In genomic region chr6:24775520-24776058, GRCh38 we compare ENCODE assay signal across 9 cellular contexts. TPM values are rescaled to one million over a fixed set of nuclear protein-coding genes. Genes with fewer than 3 reads are reported as not detected.
DNase-seq lines count a peak whose midpoint lies in the region; FAIRE-seq and TF ChIP-seq lines count a peak whose summit lies in the region.
"Had no signal": no experiment of that assay in that cellular context is flagged by ENCODE, and none has a peak within 500 bp of the region (broad histone marks: within the 10 kb centered on the region; RNA-seq: fewer than 3 reads in every experiment).

No MANE protein-coding gene starts in this region.

- peaks cover 15% of the 10 kb centered on the region for H3K4me1 ChIP-seq in CD8-positive, alpha-beta memory T cell (ENCODE audit: insufficient read depth, low read length)
- peaks cover 5 to 30% (median 16%) of the 10 kb centered on the region in 4 donors for H3K4me1 ChIP-seq in liver (ENCODE audit: control insufficient read depth in 4 of 4, insufficient read depth in 4 of 4, low read length in 3 of 4)

- TF ChIP-seq CTCF in bronchial epithelial cell (IDR thresholded peaks at IDR 0.05; ENCODE audit: insufficient read depth, low read length, severe bottlenecking) (no peak), liver (IDR thresholded peaks at IDR 0.05; ENCODE audit: low read depth, low read length, missing input control) (no peak)

- no peaks in the 10 kb centered on the region for H3K9me3 ChIP-seq in CD8-positive, alpha-beta memory T cell (ENCODE audit: low read length)
- H3K9me3 ChIP-seq in liver (ENCODE audit: control insufficient read depth in 4 of 4, low read length in 3 of 4) = no peaks in the 10 kb centered on the region

- H3K36me3 Mint-ChIP-seq in CD8-positive, alpha-beta memory T cell = peaks cover 0 to 19% (median 0%) of the 10 kb centered on the region in 3 donors

- no peaks in the 10 kb centered on the region for H3K36me3 ChIP-seq in CD8-positive, alpha-beta memory T cell (ENCODE audit: insufficient read depth, low read length)
- no peaks in the 10 kb centered on the region; the same call in 1 of the 2 replicates for H3K36me3 ChIP-seq in H7 (replicated peaks; ENCODE audit: control insufficient read depth, insufficient read depth, low read length)
- no peaks in the 10 kb centered on the region for H3K36me3 ChIP-seq in bronchial epithelial cell (ENCODE audit: control insufficient read depth, insufficient read depth, low read length)
- H3K36me3 ChIP-seq in liver (ENCODE audit: control insufficient read depth in 4 of 4, insufficient read depth in 3 of 4, low read depth in 1 of 4, low read length in 3 of 4) = peaks cover 0 to 2% (median 0%) of the 10 kb centered on the region in 4 donors

- peak overlapping the region; percentile 89 for H3K27ac ChIP-seq in CD8-positive, alpha-beta memory T cell (ENCODE audit: low read depth, low read length)
- peak overlapping the region; percentile 94 to 98 for H3K27ac ChIP-seq in liver (ENCODE audit: low read depth in 1 of 2, low read length in 2 of 2)
- peak overlapping the region; percentile 97 for H3K27ac ChIP-seq in temporal lobe (ENCODE audit: low read depth, low read length)

- 3% methylated on average over 20 of the region's 20 CpGs for WGBS in liver

- H3K4me3 ChIP-seq in CD8-positive, alpha-beta memory T cell (ENCODE audit: low read length) = peak overlapping the region; percentile 89
- H3K4me3 ChIP-seq in H7 (ENCODE audit: insufficient read depth, low read depth, low read length) = peak overlapping the region; percentile 100
- peak overlapping the region; percentile 100 for H3K4me3 ChIP-seq in bronchial epithelial cell (ENCODE audit: low read depth, low read length)
- peak overlapping the region; percentile 84 to 96 (median 88) for H3K4me3 ChIP-seq in liver (ENCODE audit: low read depth in 1 of 3, low read length in 3 of 3)

- H3K27me3 ChIP-seq in CD8-positive, alpha-beta memory T cell (ENCODE audit: insufficient read depth, low read length, poor library complexity, severe bottlenecking) = no peaks in the 10 kb centered on the region
- H3K27me3 ChIP-seq in H7 (ENCODE audit: control insufficient read depth, insufficient read depth, low read length) (no peaks in the 10 kb centered on the region), bronchial epithelial cell (ENCODE audit: control insufficient read depth, insufficient read depth, low read length) (no peaks in the 10 kb centered on the region), liver (ENCODE audit: control insufficient read depth in 4 of 4, insufficient read depth in 4 of 4, low read length in 3 of 4) (no peaks in the 10 kb centered on the region)

- H3K4me1 Mint-ChIP-seq in CD8-positive, alpha-beta memory T cell = peaks cover 28 to 41% (median 36%) of the 10 kb centered on the region in 3 donors

- CTCF ChIA-PET in CD8-positive, alpha-beta memory T cell (lab: Charles Lee) = interaction anchor here (0.8 to 1.4 kb wide), 6 partner anchors 9 to 782 kb away, joined by 3 to 4 read pairs (median 3); no protein-coding TSS in a partner anchor

- POLR2A ChIA-PET in CD8-positive, alpha-beta memory T cell (lab: Charles Lee) = interaction anchor here (0.6 to 1.8 kb wide), 4 partner anchors 13 to 267 kb away, joined by 3 to 9 read pairs (median 6); partner anchors contain the start of genes ACOT13 and TDP2

- peak overlapping the region; percentile 80 to 98 (median 97) for H3K27ac Mint-ChIP-seq in CD8-positive, alpha-beta memory T cell

- peak overlapping the region; percentile 59 to 75 for H3K9ac ChIP-seq in liver (ENCODE audit: low read depth in 1 of 2, low read length in 2 of 2)

- peak in 1 of 5 donors; percentile 52 for DNase-seq in CD8-positive, alpha-beta memory T cell
- DNase-seq in H7 (no peak), RPMI7951 (ENCODE audit: low read depth) (peak; percentile 41), bronchial epithelial cell (ENCODE audit: low read depth) (peak; percentile 65), SIG-M5 treated with dmso at 0.1 percent for 504 hours (lab: John Stamatoyannopoulos, UW; ENCODE audit: unreplicated experiment) (no peak), NCI-H2081 (lab: John Stamatoyannopoulos, UW) (no peak)

- H3K9me3 Mint-ChIP-seq in CD8-positive, alpha-beta memory T cell = no peaks in the 10 kb centered on the region

- no peak for FAIRE-seq in bronchial epithelial cell (lab: Jason Lieb, UNC)
- FAIRE-seq: TTC549 had no signal

- peak overlapping the region; percentile 99 to 100 (median 99) for H3K4me3 Mint-ChIP-seq in CD8-positive, alpha-beta memory T cell

- H3K27me3 Mint-ChIP-seq in CD8-positive, alpha-beta memory T cell = peaks cover 0 to 3% of the 10 kb centered on the region in 2 donors

- no peak for TF ChIP-seq RAD21 in liver (IDR thresholded peaks at IDR 0.05)

TF ChIP-seq in liver, 16 proteins besides CTCF, POLR2A, EP300 and RAD21:
- TF ChIP-seq TAF1 (conservative IDR thresholded peaks at IDR 0.05) = no peak
- no peak for TF ChIP-seq FOXA1 (IDR thresholded peaks at IDR 0.05)
- TF ChIP-seq MAX (IDR thresholded peaks at IDR 0.05) = no peak
TF ChIP-seq in liver: peak in this region for 0.

RNA-seq across cellular contexts. Expression of gene GMNN, which starts 0.9 kb away (rescaled TPM):
- total RNA-seq in CD8-positive, alpha-beta memory T cell = 10 to 100 TPM; 65.8 to 67.0 TPM
- 6.8 TPM for polyA plus RNA-seq in CD8-positive, alpha-beta memory T cell
- 75.3 and 91.8 TPM in 2 replicates for total RNA-seq in H7 (2014; rRNA removed; shearing (Covaris generic))
- total RNA-seq in RPMI7951 (2014; rRNA removed; shearing (Covaris generic)) = 70.4 and 71.8 TPM in 2 replicates
- total RNA-seq in bronchial epithelial cell = 6.1 and 8.6 TPM in 2 replicates
- 10 to 100 TPM in 1 of 2 donors, 1 to 10 TPM in 1; 8.4 to 34.9 TPM for total RNA-seq in liver
- 10 to 100 TPM in 1 of 2 donors, 1 to 10 TPM in 1; 8.6 to 13.5 TPM for polyA plus RNA-seq in liver
- 8.6 TPM for total RNA-seq in temporal lobe

RNA-seq across cellular contexts. Expression of gene ARMH2, which starts 23.1 kb away (rescaled TPM):
- total RNA-seq in CD8-positive, alpha-beta memory T cell = under 1 TPM in 1 of 2 experiments, not detected in 1; 0.55 TPM
- 0.78 TPM for polyA plus RNA-seq in CD8-positive, alpha-beta memory T cell
- total RNA-seq in H7 (2014; rRNA removed; shearing (Covaris generic)) = not detected in 2 replicates
- not detected in 2 replicates for total RNA-seq in RPMI7951 (2014; rRNA removed; shearing (Covaris generic))
- not detected in 2 replicates for total RNA-seq in bronchial epithelial cell
- not detected for total RNA-seq in liver
- not detected for polyA plus RNA-seq in liver
- total RNA-seq in temporal lobe = not detected

RNA-seq across cellular contexts. Expression of gene C6orf62, which starts 56.6 kb away (rescaled TPM):
- total RNA-seq in CD8-positive, alpha-beta memory T cell = 10 to 100 TPM; 95.1 to 95.6 TPM
- polyA plus RNA-seq in CD8-positive, alpha-beta memory T cell = 120 TPM
- 80.2 and 83.3 TPM in 2 replicates for total RNA-seq in H7 (2014; rRNA removed; shearing (Covaris generic))
- 96.1 and 105 TPM in 2 replicates for total RNA-seq in RPMI7951 (2014; rRNA removed; shearing (Covaris generic))
- total RNA-seq in bronchial epithelial cell (120 and 159 TPM in 2 replicates), liver (10 to 100 TPM; 50.0 to 58.6 TPM), temporal lobe (83.3 TPM)
- 10 to 100 TPM; 29.6 to 48.8 TPM for polyA plus RNA-seq in liver

Comparison
In these comparisons a context has a peak if more than half of its experiments do, and no peak if none do; other contexts are left out.
1. DNase-seq: peak in RPMI7951 (single experiment) and bronchial epithelial cell (single experiment); none in H7 (single experiment), SIG-M5 treated with dmso at 0.1 percent for 504 hours (single experiment) and NCI-H2081 (0 of 2).
2. Peak in every context shown above with its lines, with median percentiles within 50 percentile points of each other: H3K27ac ChIP-seq and H3K4me3 ChIP-seq.